ENCODE assay signal across 16 cellular contexts in genomic region chr17:75703591-75703990, GRCh38.
"Had no signal": no experiment of that assay in that cellular context is flagged by ENCODE, and none has a peak within 500 bp of the region (broad histone marks: within the 10 kb centered on the region; RNA-seq: fewer than 3 reads in every experiment).

No MANE protein-coding gene starts in this region.

- DNase-seq: activated B cell treated with CpG ODN at 0.5 μM for 24 hours; activated CD4-positive, alpha-beta memory T cell treated with anti-CD3 and anti-CD28 coated beads for 36 hours; activated CD4-positive, alpha-beta T cell treated with anti-CD3 and anti-CD28 coated beads for 4 hours; activated CD8-positive, alpha-beta memory T cell treated with anti-CD3 and anti-CD28 coated beads, Interleukin-2, amount 10 ng/mL, durations not matched to agents 7 days and 5 days; immature natural killer cell; nucleus accumbens; stimulated activated CD4-positive, alpha-beta T cell treated with anti-CD3 and anti-CD28 coated beads, Interleukin-1b, Interleukin-23, amount 100 ng/mL, for 48 hours; stimulated activated CD8-positive, alpha-beta memory T cell treated with anti-CD3 and anti-CD28 coated beads, Interleukin-4, amount 100 ng/mL, for 48 hours; stimulated activated naive CD4-positive, alpha-beta T cell; T-helper 9 cell; tibial artery; uterus had no signal

- H3K9me3 Mint-ChIP-seq: activated B cell treated with CpG ODN at 0.5 μM for 24 hours; activated CD4-positive, alpha-beta memory T cell treated with anti-CD3 and anti-CD28 coated beads for 36 hours; immature natural killer cell; natural killer cell treated with Interleukin-12 subunit alpha and Interleukin-12 subunit beta and Interleukin-15 and Interleukin-18, amount 100 ng/mL, for 72 hours had no signal

- ATAC-seq: activated CD8-positive, alpha-beta memory T cell treated with anti-CD3 and anti-CD28 coated beads, Interleukin-2, amount 10 ng/mL, durations not matched to agents 7 days and 5 days; esophagus mucosa; natural killer cell treated with Interleukin-12 subunit alpha and Interleukin-12 subunit beta and Interleukin-15 and Interleukin-18, amount 100 ng/mL, for 72 hours had no signal

- H3K4me3 Mint-ChIP-seq: activated B cell treated with CpG ODN at 0.5 μM for 24 hours; activated CD4-positive, alpha-beta memory T cell treated with anti-CD3 and anti-CD28 coated beads for 36 hours; activated CD8-positive, alpha-beta memory T cell treated with anti-CD3 and anti-CD28 coated beads, Interleukin-2, amount 10 ng/mL, durations not matched to agents 7 days and 5 days; activated naive CD8-positive, alpha-beta T cell; immature natural killer cell; natural killer cell treated with Interleukin-12 subunit alpha and Interleukin-12 subunit beta and Interleukin-15 and Interleukin-18, amount 100 ng/mL, for 72 hours had no signal

- H3K27ac ChIP-seq: cardiac muscle cell, tibial artery, uterus had no signal

- H3K27me3 ChIP-seq: cardiac muscle cell, tibial artery, uterus had no signal

- H3K27ac Mint-ChIP-seq: activated B cell treated with CpG ODN at 0.5 μM for 24 hours; activated CD4-positive, alpha-beta memory T cell treated with anti-CD3 and anti-CD28 coated beads for 36 hours; activated CD8-positive, alpha-beta memory T cell treated with anti-CD3 and anti-CD28 coated beads, Interleukin-2, amount 10 ng/mL, durations not matched to agents 7 days and 5 days; activated naive CD8-positive, alpha-beta T cell; immature natural killer cell; natural killer cell treated with Interleukin-12 subunit alpha and Interleukin-12 subunit beta and Interleukin-15 and Interleukin-18, amount 100 ng/mL, for 72 hours had no signal

- H3K4me1 ChIP-seq: uterus had no signal

- H3K4me3 ChIP-seq: cardiac muscle cell, tibial artery, uterus had no signal

- H3K27me3 Mint-ChIP-seq: activated B cell treated with CpG ODN at 0.5 μM for 24 hours; activated CD4-positive, alpha-beta memory T cell treated with anti-CD3 and anti-CD28 coated beads for 36 hours; activated CD8-positive, alpha-beta memory T cell treated with anti-CD3 and anti-CD28 coated beads, Interleukin-2, amount 10 ng/mL, durations not matched to agents 7 days and 5 days; activated naive CD8-positive, alpha-beta T cell; natural killer cell treated with Interleukin-12 subunit alpha and Interleukin-12 subunit beta and Interleukin-15 and Interleukin-18, amount 100 ng/mL, for 72 hours had no signal

- H3K36me3 ChIP-seq: uterus had no signal

- H3K9me3 ChIP-seq: tibial artery, uterus had no signal

- H3K4me1 Mint-ChIP-seq: activated B cell treated with CpG ODN at 0.5 μM for 24 hours; activated CD8-positive, alpha-beta memory T cell treated with anti-CD3 and anti-CD28 coated beads, Interleukin-2, amount 10 ng/mL, durations not matched to agents 7 days and 5 days; immature natural killer cell had no signal
